In the genomic region with DNA sequence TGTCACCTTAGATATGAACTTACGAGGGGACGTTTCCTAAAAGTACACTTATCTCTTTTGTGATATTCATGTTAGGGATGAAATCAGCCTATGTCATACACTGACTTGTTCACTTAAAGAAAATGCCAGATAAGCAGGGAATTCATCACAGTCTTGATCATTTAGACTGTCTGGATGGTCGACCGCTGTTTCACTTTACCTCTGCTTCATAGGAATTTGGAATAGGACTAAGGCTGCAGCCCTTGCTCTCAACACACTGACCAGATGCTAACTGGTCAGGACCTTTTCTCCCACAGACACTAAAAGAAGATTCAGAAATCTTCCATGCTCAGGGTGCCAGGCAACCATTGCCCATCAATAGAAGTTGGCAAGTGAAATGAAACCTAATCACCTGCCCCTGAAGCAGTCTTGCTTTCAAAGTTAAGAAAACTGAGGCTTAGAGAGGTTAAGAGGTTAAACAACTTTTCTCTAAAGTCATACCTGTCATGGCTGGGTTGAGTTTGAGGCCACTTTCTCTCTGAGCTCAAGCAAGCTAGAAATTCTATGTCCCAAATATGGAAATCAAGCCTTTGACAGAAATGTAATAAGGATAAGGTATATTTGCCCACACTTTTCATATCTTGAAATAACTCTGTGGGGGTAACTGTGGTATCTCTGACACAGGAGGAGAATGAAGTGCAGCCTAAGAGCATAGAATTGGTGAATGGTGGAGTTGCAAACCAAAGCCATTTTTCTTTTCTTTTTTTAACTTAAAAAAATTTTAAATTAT, we compare ENCODE assay signal across 10 cellular contexts.
DNase-seq lines count a peak whose midpoint lies in the region; ATAC-seq and TF ChIP-seq lines count a peak whose summit lies in the region.
"Had no signal": no experiment of that assay in that cellular context is flagged by ENCODE, and none has a peak within 500 bp of the region (broad histone marks: within the 10 kb centered on the region; RNA-seq: fewer than 3 reads in every experiment).

No MANE protein-coding gene starts in this region.

- H3K4me3 ChIP-seq in coronary artery, result no peak overlapping the region

- H3K27ac ChIP-seq in coronary artery, result peak overlapping the region in 1 of 2 donors; percentile 16

- DNase-seq in HFFc6 (no peak), WTC11 (ENCODE audit: low spot score) (no peak), Kasumi-1 (lab: John Stamatoyannopoulos, UW) (no peak), hippocampal formation (lab: John Stamatoyannopoulos, UW) (no peak), coronary artery (ENCODE audit: low spot score) (no peak)
- DNase-seq: NCI-H774 had no signal

- POLR2A ChIA-PET in WTC11 (lab: Charles Lee), result no interaction called here

- ATAC-seq in GM18861 (IDR thresholded peaks at IDR 0.05; ENCODE audit: unreplicated experiment), result peak; percentile 29
- peak; percentile 26 for ATAC-seq in HG03571 (IDR thresholded peaks at IDR 0.05; ENCODE audit: unreplicated experiment)
- ATAC-seq in WTC11, result no peak

- CTCF ChIA-PET in WTC11 (lab: Charles Lee), result interaction anchor here (0.6 kb wide), 1 partner anchor 1151 kb away, joined by 4 read pairs; no protein-coding TSS in a partner anchor

- H3K4me1 Mint-ChIP-seq in HFFc6 (ENCODE audit: low read depth) (peaks cover 14% of the 10 kb centered on the region), nephron (peaks cover 21% of the 10 kb centered on the region), WTC11 (no peaks in the 10 kb centered on the region)

- 0 out of 2 replicates have a peak overlapping the region, but pooled peaks have one; percentile 8 for H3K27ac Mint-ChIP-seq in HFFc6
- peak overlapping the region in 2 of 3 experiments; percentile 14 to 53 for H3K27ac Mint-ChIP-seq in nephron
- H3K27ac Mint-ChIP-seq in WTC11, result no peak overlapping the region
- H3K27ac Mint-ChIP-seq: memory B cell had no signal

- no peak; the same call in 1 of the 2 replicates for TF ChIP-seq CTCF in HFFc6 (IDR thresholded peaks at IDR 0.05)
- TF ChIP-seq CTCF in nephron (IDR thresholded peaks at IDR 0.05; ENCODE audit: unreplicated experiment in 3 of 3), result no peak
- TF ChIP-seq CTCF in WTC11 (IDR thresholded peaks at IDR 0.05), result no peak
- no peak for TF ChIP-seq CTCF in coronary artery (IDR thresholded peaks at IDR 0.05)

- H3K4me3 Mint-ChIP-seq in HFFc6 (no peak overlapping the region), nephron (no peak overlapping the region), WTC11 (no peak overlapping the region)
- H3K4me3 Mint-ChIP-seq: memory B cell had no signal

- H3K9me3 Mint-ChIP-seq in HFFc6, result no peaks in the 10 kb centered on the region
- H3K9me3 Mint-ChIP-seq in nephron, result no peaks in the 10 kb centered on the region
- no peaks in the 10 kb centered on the region for H3K9me3 Mint-ChIP-seq in WTC11
- H3K9me3 Mint-ChIP-seq: memory B cell had no signal

- peaks cover 10% of the 10 kb centered on the region for H3K27me3 Mint-ChIP-seq in HFFc6 (ENCODE audit: insufficient read depth)
- H3K27me3 Mint-ChIP-seq in nephron (ENCODE audit: low read depth), result no peaks in the 10 kb centered on the region
- no peaks in the 10 kb centered on the region for H3K27me3 Mint-ChIP-seq in WTC11 (ENCODE audit: low read depth)
- H3K27me3 Mint-ChIP-seq: memory B cell had no signal

- H3K36me3 Mint-ChIP-seq in HFFc6 (ENCODE audit: low read depth), result no peaks in the 10 kb centered on the region
- no peaks in the 10 kb centered on the region for H3K36me3 Mint-ChIP-seq in nephron (ENCODE audit: low read depth)
- H3K36me3 Mint-ChIP-seq in WTC11, result no peaks in the 10 kb centered on the region
- H3K36me3 Mint-ChIP-seq: memory B cell had no signal

TF ChIP-seq in WTC11, 78 proteins besides CTCF, POLR2A, EP300 and RAD21:
- TF ChIP-seq, protein P1, sequence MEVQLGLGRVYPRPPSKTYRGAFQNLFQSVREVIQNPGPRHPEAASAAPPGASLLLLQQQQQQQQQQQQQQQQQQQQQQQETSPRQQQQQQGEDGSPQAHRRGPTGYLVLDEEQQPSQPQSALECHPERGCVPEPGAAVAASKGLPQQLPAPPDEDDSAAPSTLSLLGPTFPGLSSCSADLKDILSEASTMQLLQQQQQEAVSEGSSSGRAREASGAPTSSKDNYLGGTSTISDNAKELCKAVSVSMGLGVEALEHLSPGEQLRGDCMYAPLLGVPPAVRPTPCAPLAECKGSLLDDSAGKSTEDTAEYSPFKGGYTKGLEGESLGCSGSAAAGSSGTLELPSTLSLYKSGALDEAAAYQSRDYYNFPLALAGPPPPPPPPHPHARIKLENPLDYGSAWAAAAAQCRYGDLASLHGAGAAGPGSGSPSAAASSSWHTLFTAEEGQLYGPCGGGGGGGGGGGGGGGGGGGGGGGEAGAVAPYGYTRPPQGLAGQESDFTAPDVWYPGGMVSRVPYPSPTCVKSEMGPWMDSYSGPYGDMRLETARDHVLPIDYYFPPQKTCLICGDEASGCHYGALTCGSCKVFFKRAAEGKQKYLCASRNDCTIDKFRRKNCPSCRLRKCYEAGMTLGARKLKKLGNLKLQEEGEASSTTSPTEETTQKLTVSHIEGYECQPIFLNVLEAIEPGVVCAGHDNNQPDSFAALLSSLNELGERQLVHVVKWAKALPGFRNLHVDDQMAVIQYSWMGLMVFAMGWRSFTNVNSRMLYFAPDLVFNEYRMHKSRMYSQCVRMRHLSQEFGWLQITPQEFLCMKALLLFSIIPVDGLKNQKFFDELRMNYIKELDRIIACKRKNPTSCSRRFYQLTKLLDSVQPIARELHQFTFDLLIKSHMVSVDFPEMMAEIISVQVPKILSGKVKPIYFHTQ (CRISPR knock-in tag; IDR thresholded peaks at IDR 0.05), result no peak
- TF ChIP-seq TP53 (CRISPR knock-in tag; IDR thresholded peaks at IDR 0.05), result no peak
